ENCODE assay signal across 2 cellular contexts in genomic region chr22:31128156-31128555, GRCh38.
TF ChIP-seq lines count a peak whose summit lies in the region.

No MANE protein-coding gene starts in this region.

TF ChIP-seq in GM23338, 12 proteins besides CTCF, POLR2A, EP300 and RAD21:
- TF ChIP-seq ETS1 (IDR thresholded peaks at IDR 0.05): no peak
- no peak for TF ChIP-seq NANOG (IDR thresholded peaks at IDR 0.05; ENCODE audit: borderline replicate concordance)
- TF ChIP-seq JUNB (IDR thresholded peaks at IDR 0.05; ENCODE audit: unreplicated experiment): no peak
- TF ChIP-seq EZH2phosphoT487 (IDR thresholded peaks at IDR 0.05; ENCODE audit: unreplicated experiment): no peak
- no peak for TF ChIP-seq ZNF114 (CRISPR knock-in tag; IDR thresholded peaks at IDR 0.05)

TF ChIP-seq in K562, 482 proteins besides CTCF, POLR2A, EP300 and RAD21:
- TF ChIP-seq DACH1 (IDR thresholded peaks at IDR 0.05; ENCODE audit: partially characterized antibody) (no peak), ZNF561 (CRISPR knock-in tag; conservative IDR thresholded peaks at IDR 0.05) (no peak), HDAC2 (IDR thresholded peaks at IDR 0.05) (no peak), ARID3B (CRISPR knock-in tag; IDR thresholded peaks at IDR 0.05; ENCODE audit: borderline replicate concordance) (no peak), ATF6 (CRISPR knock-in tag; IDR thresholded peaks at IDR 0.05) (no peak), RBM15 (IDR thresholded peaks at IDR 0.05; ENCODE audit: insufficient read depth, low read length) (no peak), SNAPC5 (CRISPR knock-in tag; IDR thresholded peaks at IDR 0.05) (no peak)
TF ChIP-seq in K562: peak in this region for 0.
